Comparison of ENCODE assay signal across 17 cellular contexts in the genomic region with DNA sequence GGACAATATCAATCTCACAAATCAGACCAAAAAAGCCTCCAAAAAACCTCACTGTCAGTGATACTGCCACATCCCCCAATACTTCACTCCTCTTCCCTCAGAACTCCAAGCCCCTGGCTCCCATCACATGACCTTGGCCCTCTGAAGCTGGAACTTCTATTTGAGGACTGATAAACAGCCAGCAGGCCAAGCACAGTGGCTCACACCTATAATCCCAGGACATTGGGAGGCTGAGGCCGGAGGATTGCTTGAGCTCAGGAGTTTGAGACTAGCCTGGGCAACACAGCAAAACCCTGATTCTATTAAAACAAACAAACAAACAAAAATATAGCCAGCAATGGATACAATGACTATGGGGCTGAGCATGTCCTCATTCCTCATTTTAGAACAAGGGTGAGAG. TPM values are rescaled to one million over a fixed set of nuclear protein-coding genes. Genes with fewer than 3 reads are reported as not detected.
DNase-seq lines count a peak whose midpoint lies in the region; ATAC-seq, FAIRE-seq and TF ChIP-seq lines count a peak whose summit lies in the region.
"Had no signal": no experiment of that assay in that cellular context is flagged by ENCODE, and none has a peak within 500 bp of the region (broad histone marks: within the 10 kb centered on the region; RNA-seq: fewer than 3 reads in every experiment).

No MANE protein-coding gene starts in this region.

- POLR2A ChIA-PET in K562 (lab: Yijun Ruan, JAX), result interaction anchor here (1.0 to 2.3 kb wide), 5 partner anchors 8 to 30 kb away, joined by 3 to 9 read pairs (median 4); no protein-coding TSS in a partner anchor
- POLR2A ChIA-PET in CD8-positive, alpha-beta memory T cell (lab: Charles Lee), result interaction anchor here (0.5 kb wide), 1 partner anchor 33 kb away, joined by 3 read pairs; no protein-coding TSS in a partner anchor

- no peak overlapping the region for H3K4me3 ChIP-seq in heart left ventricle
- H3K4me3 ChIP-seq in KMS-11 (IDR thresholded peaks at IDR 0.05; ENCODE audit: insufficient read depth, low read depth, low read length), result no peak overlapping the region
- H3K4me3 ChIP-seq in K562, result no peak overlapping the region
- no peak overlapping the region for H3K4me3 ChIP-seq in neural progenitor cell
- no peak overlapping the region for H3K4me3 ChIP-seq in stomach
- no peak overlapping the region for H3K4me3 ChIP-seq in CD8-positive, alpha-beta memory T cell (ENCODE audit: low read length)

- H3K27ac ChIP-seq in heart left ventricle, result no peak overlapping the region
- H3K27ac ChIP-seq in KMS-11, result no peak overlapping the region
- peak overlapping the region; percentile 21; the same call in 1 of the 3 replicates for H3K27ac ChIP-seq in K562 (ENCODE audit: extremely low read depth, low read depth, low read length)
- no peak overlapping the region for H3K27ac ChIP-seq in neural progenitor cell
- H3K27ac ChIP-seq in stomach, result no peak overlapping the region
- no peak overlapping the region for H3K27ac ChIP-seq in CD8-positive, alpha-beta memory T cell (ENCODE audit: low read depth, low read length)

- peaks cover 18% of the 10 kb centered on the region for H3K4me1 Mint-ChIP-seq in neural progenitor cell
- H3K4me1 Mint-ChIP-seq in CD8-positive, alpha-beta memory T cell, result peaks cover 20 to 41% (median 39%) of the 10 kb centered on the region in 3 donors

- peak; percentile 6 for FAIRE-seq in K562 (lab: Jason Lieb, UNC)
- FAIRE-seq: GM12892, H1 had no signal

- in situ Hi-C loops in K562 (cut with MboI), result no loop called here

- no peak overlapping the region for H3K4me3 Mint-ChIP-seq in neural progenitor cell
- no peak overlapping the region for H3K4me3 Mint-ChIP-seq in CD8-positive, alpha-beta memory T cell

- H3K36me3 ChIP-seq in heart left ventricle (peaks cover 0 to 8% (median 0%) of the 10 kb centered on the region in 9 donors), KMS-11 (ENCODE audit: insufficient read depth) (no peaks in the 10 kb centered on the region), K562 (ENCODE audit: control insufficient read depth, insufficient read depth, low read length) (no peaks in the 10 kb centered on the region), neural progenitor cell (no peaks in the 10 kb centered on the region), stomach (no peaks in the 10 kb centered on the region)
- no peaks in the 10 kb centered on the region for H3K36me3 ChIP-seq in CD8-positive, alpha-beta memory T cell (ENCODE audit: insufficient read depth, low read length)
- H3K36me3 ChIP-seq: BE2C had no signal

- no peak for DNase-seq in heart left ventricle
- no peak for DNase-seq in left cardiac atrium
- no peak for DNase-seq in K562 (ENCODE audit: extremely low read depth in 1 of 4, low spot score in 3 of 4)
- DNase-seq in neural progenitor cell (ENCODE audit: low spot score), result no peak
- no peak for DNase-seq in stomach
- DNase-seq in CD8-positive, alpha-beta memory T cell, result no peak
- DNase-seq: DMS 273 treated with DMSO at 0.1 percent for 48 hours, KG1, NCI-H1105, NCI-H1694 treated with DMSO at 0.1 percent for 48 hours, NCI-H2107, NCI-H2227 treated with DMSO at 0.1 percent for 48 hours, NCI-H524 had no signal

- no peak for TF ChIP-seq RAD21 in K562 (CRISPR knock-in tag; conservative IDR thresholded peaks at IDR 0.05 in 1 of 2, IDR thresholded peaks at IDR 0.05 in 1 of 2)

- WGBS in heart left ventricle, 4 donors, result 78 to 93% (median 90%) methylated on average over 1 of the region's 1 CpG
- WGBS in K562 (ENCODE audit: insufficient coverage, low coverage, missing lambda C conversion rate), result 93% methylated on average over 1 of the region's 1 CpG
- 96 to 100% (median 100%) methylated on average over 1 of the region's 1 CpG for WGBS in stomach, 5 donors

- peaks cover 6 to 59% (median 33%) of the 10 kb centered on the region in 12 donors for H3K4me1 ChIP-seq in heart left ventricle
- H3K4me1 ChIP-seq in KMS-11 (ENCODE audit: low read depth, poor library complexity, severe bottlenecking), result peaks cover 55% of the 10 kb centered on the region
- peaks cover 14 to 28% of the 10 kb centered on the region in 2 experiments for H3K4me1 ChIP-seq in K562 (replicated peaks in 1 of 2; ENCODE audit: control insufficient read depth in 2 of 2, insufficient read depth in 2 of 2, low read length in 2 of 2)
- no peaks in the 10 kb centered on the region for H3K4me1 ChIP-seq in neural progenitor cell
- peaks cover 10 to 30% (median 17%) of the 10 kb centered on the region in 4 donors for H3K4me1 ChIP-seq in stomach
- peaks cover 20% of the 10 kb centered on the region for H3K4me1 ChIP-seq in CD8-positive, alpha-beta memory T cell (ENCODE audit: insufficient read depth, low read length)

- peaks cover 7% of the 10 kb centered on the region for H3K9me3 Mint-ChIP-seq in neural progenitor cell
- no peaks in the 10 kb centered on the region for H3K9me3 Mint-ChIP-seq in CD8-positive, alpha-beta memory T cell

- no peak for TF ChIP-seq CTCF in heart left ventricle (IDR thresholded peaks at IDR 0.05)
- no peak for TF ChIP-seq CTCF in KMS-11 (conservative IDR thresholded peaks at IDR 0.05; ENCODE audit: low read depth, low read length)
- TF ChIP-seq CTCF in K562 (IDR thresholded peaks at IDR 0.05 in 2 of 3, conservative IDR thresholded peaks at IDR 0.05 in 1 of 3; ENCODE audit: insufficient read depth in 2 of 3, low read depth in 1 of 3, low read length in 3 of 3), result no peak
- TF ChIP-seq CTCF in neural progenitor cell (IDR thresholded peaks at IDR 0.05), result no peak
- TF ChIP-seq CTCF in stomach (IDR thresholded peaks at IDR 0.05), result no peak

- CTCF ChIA-PET in K562 (lab: Yijun Ruan, JAX; ENCODE audit: low intra/inter-chr PET ratio), result no interaction called here
- CTCF ChIA-PET in CD8-positive, alpha-beta memory T cell (lab: Charles Lee), result interaction anchor here (1.1 to 1.5 kb wide), 3 partner anchors 10 to 136 kb away, joined by 3 to 5 read pairs (median 5); no protein-coding TSS in a partner anchor

- H3K4me2 ChIP-seq in KMS-11, result peak overlapping the region; percentile 43; the same call in 1 of the 2 replicates
- H3K4me2 ChIP-seq in K562 (ENCODE audit: insufficient read depth, low read length), result no peak overlapping the region
- no peak overlapping the region for H3K4me2 ChIP-seq in neural progenitor cell

- TF ChIP-seq POLR2A in heart left ventricle (IDR thresholded peaks at IDR 0.05) (no peak), K562 (conservative IDR thresholded peaks at IDR 0.05) (no peak), stomach (IDR thresholded peaks at IDR 0.05) (no peak)

- H3K9me3 ChIP-seq in heart left ventricle (no peaks in the 10 kb centered on the region), K562 (replicated peaks; ENCODE audit: control insufficient read depth, insufficient read depth, low read depth, low read length) (no peaks in the 10 kb centered on the region), neural progenitor cell (ENCODE audit: low read depth) (no peaks in the 10 kb centered on the region), stomach (no peaks in the 10 kb centered on the region)
- H3K9me3 ChIP-seq in CD8-positive, alpha-beta memory T cell (ENCODE audit: low read length), result no peaks in the 10 kb centered on the region
- H3K9me3 ChIP-seq: BE2C had no signal

- H3K27me3 Mint-ChIP-seq in neural progenitor cell (ENCODE audit: insufficient read depth, low read depth), result peaks cover 3% of the 10 kb centered on the region
- no peaks in the 10 kb centered on the region for H3K27me3 Mint-ChIP-seq in CD8-positive, alpha-beta memory T cell

- no peak for TF ChIP-seq EP300 in K562 (IDR thresholded peaks at IDR 0.05; ENCODE audit: low read length)
- no peak for TF ChIP-seq EP300 in stomach (IDR thresholded peaks at IDR 0.05)

- no peaks in the 10 kb centered on the region for H3K9me1 ChIP-seq in K562 (ENCODE audit: control insufficient read depth, insufficient read depth, low read length)

- H3K9ac ChIP-seq in KMS-11 (no peak overlapping the region), K562 (ENCODE audit: insufficient read depth in 1 of 2, low read depth in 2 of 2, low read length in 2 of 2) (peak overlapping the region in 1 of 2 experiments; percentile 7; a peak in 1 of 4 replicates), neural progenitor cell (no peak overlapping the region)

- ATAC-seq in heart left ventricle (peak in 3 of 4 donors; percentile 33 to 44 (median 33)), left cardiac atrium (no peak), K562 (no peak)

- peak overlapping the region; percentile 1 for H3K27ac Mint-ChIP-seq in neural progenitor cell
- peak overlapping the region in 3 of 8 donors; percentile 22 to 45 (median 22) for H3K27ac Mint-ChIP-seq in CD8-positive, alpha-beta memory T cell

- no peak overlapping the region for H2AFZ ChIP-seq in KMS-11 (ENCODE audit: low read depth)
- no peak overlapping the region for H2AFZ ChIP-seq in K562 (ENCODE audit: low read depth, low read length)
- H2AFZ ChIP-seq in neural progenitor cell (replicated peaks), result no peak overlapping the region

- no peaks in the 10 kb centered on the region for H3K79me2 ChIP-seq in KMS-11 (ENCODE audit: insufficient read depth, low read depth)
- H3K79me2 ChIP-seq in K562 (ENCODE audit: control insufficient read depth, insufficient read depth, low read length), result no peaks in the 10 kb centered on the region; the same call in 2 of the 3 replicates
- H3K79me2 ChIP-seq in neural progenitor cell (ENCODE audit: low read depth), result no peaks in the 10 kb centered on the region

- no peaks in the 10 kb centered on the region for H3K27me3 ChIP-seq in heart left ventricle
- no peaks in the 10 kb centered on the region for H3K27me3 ChIP-seq in KMS-11 (ENCODE audit: insufficient read depth, low read depth)
- no peaks in the 10 kb centered on the region for H3K27me3 ChIP-seq in K562 (ENCODE audit: control insufficient read depth in 2 of 2, insufficient read depth in 2 of 2, low read length in 2 of 2)
- no peaks in the 10 kb centered on the region for H3K27me3 ChIP-seq in neural progenitor cell
- no peaks in the 10 kb centered on the region for H3K27me3 ChIP-seq in stomach
- no peaks in the 10 kb centered on the region for H3K27me3 ChIP-seq in CD8-positive, alpha-beta memory T cell (ENCODE audit: insufficient read depth, low read length, poor library complexity, severe bottlenecking)
- H3K27me3 ChIP-seq: BE2C had no signal

- H4K20me1 ChIP-seq in KMS-11 (ENCODE audit: insufficient read depth) (no peaks in the 10 kb centered on the region), K562 (replicated peaks; ENCODE audit: control insufficient read depth, insufficient read depth, low read length) (no peaks in the 10 kb centered on the region), neural progenitor cell (ENCODE audit: low read depth) (no peaks in the 10 kb centered on the region)

- H3K36me3 Mint-ChIP-seq in neural progenitor cell, result peaks cover 12% of the 10 kb centered on the region
- peaks cover 0 to 4% (median 2%) of the 10 kb centered on the region in 3 donors for H3K36me3 Mint-ChIP-seq in CD8-positive, alpha-beta memory T cell

- H3F3A ChIP-seq in neural progenitor cell (ENCODE audit: low read depth), result no peaks in the 10 kb centered on the region

- intact Hi-C loops in heart left ventricle (cut with DNase I) (loop anchor here in 1 of 10 donors (10.0 kb wide), 1 partner anchor 46 kb away; no protein-coding TSS in a partner anchor), left cardiac atrium (cut with DNase I) (no loop called here), K562 (cut with micrococcal nuclease) (no loop called here), stomach (cut with DNase I; ENCODE audit: low total_unique reads) (no loop called here)

- BruUV-seq in K562 (replicated peaks; lab: Mats Ljungman, UMichigan), result no TSS peak

RNA-seq across cellular contexts. Expression of gene MAP4, which starts 55.2 kb away (rescaled TPM):
- total RNA-seq in heart left ventricle (1,000 to 10,000 TPM in 2 of 9 donors, 100 to 1,000 TPM in 7; 484 to 1,422 (median 877) TPM), left cardiac atrium (100 to 1,000 TPM; 328 to 374 TPM), K562 (2014; rRNA removed) (34.6 and 40.4 TPM in 2 replicates), K562 (2014; rRNA removed; fragmentation: Illumina TruSeq; extraction: Trizol) (36.8 and 43.5 TPM in 2 replicates), K562 (2015; rRNA removed; fragmentation: Illumina TruSeq; extraction: Trizol) (36.4 and 42.6 TPM in 2 replicates), K562 (2021) (127 and 141 TPM in 2 replicates), neural progenitor cell (ENCODE audit: low replicate concordance) (54.6 and 66.6 TPM in 2 replicates), stomach (100 to 1,000 TPM in 3 of 5 donors, 10 to 100 TPM in 2; 31.0 to 146 (median 105) TPM)
- polyA plus RNA-seq in heart left ventricle (100 to 1,000 TPM; 206 to 346 TPM), K562 (2011; rRNA removed) (37.5 and 84.6 TPM in 2 replicates), K562 (2014; fragmentation: Illumina TruSeq; extraction: Trizol) (101 and 107 TPM in 2 replicates), K562 (2014; fragmentation: Nextera tagmentation; extraction: Ambion mirVana) (10 to 100 TPM; 13.3 to 28.4 TPM), K562 (2014; rRNA removed) (47.5 and 60.3 TPM in 2 replicates), stomach (10 to 100 TPM; 44.3 to 98.5 (median 75.5) TPM)
- total RNA-seq in K562 (2011; cell fraction: chromatin; rRNA removed; ENCODE audit: low replicate concordance), result 226 and 367 TPM in 2 replicates
- total RNA-seq in K562 (2011; cell fraction: nucleolus; rRNA removed), result 101 and 119 TPM in 2 replicates
- total RNA-seq in K562 (2011; cell fraction: nucleoplasm; rRNA removed), result 181 and 221 TPM in 2 replicates
- 30.2 and 30.6 TPM in 2 replicates for polyA plus RNA-seq in K562 (2011; cell fraction: cytosol; rRNA removed)
- polyA plus RNA-seq in K562 (2011; cell fraction: nucleus; rRNA removed), result 121 and 136 TPM in 2 replicates
- 98.2 and 126 TPM in 2 replicates for polyA plus RNA-seq in K562 (2012)
- 58.4 and 87.1 TPM in 2 replicates for polyA minus RNA-seq in K562 (2011; rRNA and poly(A)+ RNA removed)
- polyA minus RNA-seq in K562 (2011; cell fraction: cytosol; rRNA and poly(A)+ RNA removed), result 71.3 and 73.1 TPM in 2 replicates
- 34.2 and 56.4 TPM in 2 replicates for polyA minus RNA-seq in K562 (2011; cell fraction: nucleus; rRNA and poly(A)+ RNA removed)
- 100 to 1,000 TPM; 114 to 117 TPM for total RNA-seq in CD8-positive, alpha-beta memory T cell
- polyA plus RNA-seq in CD8-positive, alpha-beta memory T cell, result 55.7 TPM

Comparison
In these comparisons a context has a peak if more than half of its experiments do, and no peak if none do; other contexts are left out.
1. ATAC-seq: peak in heart left ventricle (3 of 4); none in left cardiac atrium (0 of 2) and K562 (single experiment).